ENCODE assay signal across 11 cellular contexts in genomic region chr19:6058411-6059201, GRCh38. TPM values are rescaled to one million over a fixed set of nuclear protein-coding genes. Genes with fewer than 3 reads are reported as not detected.
DNase-seq lines count a peak whose midpoint lies in the region; ATAC-seq, FAIRE-seq and TF ChIP-seq lines count a peak whose summit lies in the region.
"Had no signal": no experiment of that assay in that cellular context is flagged by ENCODE, and none has a peak within 500 bp of the region (broad histone marks: within the 10 kb centered on the region; RNA-seq: fewer than 3 reads in every experiment).

No MANE protein-coding gene starts in this region.

- DNase-seq in Caco-2 (no peak), K562 (ENCODE audit: extremely low read depth in 1 of 4, low spot score in 3 of 4) (no peak), mesenteric fat pad (ENCODE audit: low spot score) (no peak), DMS53 treated with DMSO at 0.1 percent for 48 hours (lab: John Stamatoyannopoulos, UW; ENCODE audit: unreplicated experiment) (no peak)
- no peak for DNase-seq in activated CD4-positive, alpha-beta T cell treated with anti-CD3 and anti-CD28 coated beads for 48 hours
- DNase-seq: naive B cell, NCI-H146 had no signal

- no peaks in the 10 kb centered on the region for H3K36me3 ChIP-seq in Caco-2 (ENCODE audit: control insufficient read depth, insufficient read depth, low read length)
- peaks cover 4% of the 10 kb centered on the region; the same call in 1 of the 3 replicates for H3K36me3 ChIP-seq in K562 (ENCODE audit: control insufficient read depth, insufficient read depth, low read length)
- H3K36me3 ChIP-seq: BLaER1 had no signal

- H3K4me1 ChIP-seq in Caco-2 (peaks cover 33% of the 10 kb centered on the region), K562 (replicated peaks in 1 of 2; ENCODE audit: control insufficient read depth in 2 of 2, insufficient read depth in 2 of 2, low read length in 2 of 2) (peaks cover 50 to 56% of the 10 kb centered on the region in 2 experiments)

- POLR2A ChIA-PET in Caco-2 (lab: Charles Lee) (no interaction called here), K562 (lab: Yijun Ruan, JAX) (interaction anchor here (0.7 kb wide), 1 partner anchor 11 kb away, joined by 3 read pairs; no protein-coding TSS in a partner anchor)

- intact Hi-C loops in Caco-2 (cut with micrococcal nuclease; ENCODE audit: unreplicated experiment), result loop anchor here (5.0 kb wide), 1 partner anchor 54 kb away; the partner anchor contains the start of gene RFX2
- intact Hi-C loops in K562 (cut with micrococcal nuclease), result no loop called here

- H3K4me2 ChIP-seq in K562 (ENCODE audit: insufficient read depth, low read length), result no peak overlapping the region
- H3K4me2 ChIP-seq: BLaER1 had no signal

- H2AFZ ChIP-seq in K562 (ENCODE audit: low read depth, low read length), result no peak overlapping the region

- H3K27ac ChIP-seq in K562 (ENCODE audit: extremely low read depth, low read depth, low read length) (no peak overlapping the region), layer of hippocampus (ENCODE audit: low read depth, low read length) (peak overlapping the region; percentile 81), skin epidermis (peak overlapping the region in 19 of 21 experiments; percentile 16 to 97 (median 91))
- H3K27ac ChIP-seq: BLaER1 had no signal

- CTCF ChIA-PET in Caco-2 (lab: Charles Lee), result no interaction called here
- CTCF ChIA-PET in K562 (lab: Yijun Ruan, JAX; ENCODE audit: low intra/inter-chr PET ratio), result no interaction called here

- ATAC-seq in K562, result no peak
- ATAC-seq in GM19455 (IDR thresholded peaks at IDR 0.05; ENCODE audit: unreplicated experiment), result no peak

- H3K9me3 ChIP-seq in Caco-2 (peaks cover 9% of the 10 kb centered on the region; the same call in 1 of the 2 replicates), K562 (replicated peaks; ENCODE audit: control insufficient read depth, insufficient read depth, low read depth, low read length) (no peaks in the 10 kb centered on the region)
- H3K9me3 ChIP-seq: BLaER1 had no signal

- no TSS peak for BruUV-seq in Caco-2 (replicated peaks; lab: Mats Ljungman, UMichigan)
- BruUV-seq in K562 (replicated peaks; lab: Mats Ljungman, UMichigan), result no TSS peak

- H3K36me3 Mint-ChIP-seq in Caco-2 (ENCODE audit: insufficient read depth, unreplicated experiment), result no peaks in the 10 kb centered on the region
- H3K36me3 Mint-ChIP-seq: naive B cell had no signal

- H3K4me3 ChIP-seq in Caco-2 (ENCODE audit: low read depth, low read length) (no peak overlapping the region), K562 (no peak overlapping the region), skin epidermis (no peak overlapping the region)
- H3K4me3 ChIP-seq: BLaER1 had no signal

- H3K4me3 Mint-ChIP-seq in Caco-2 (ENCODE audit: unreplicated experiment), result no peak overlapping the region
- H3K4me3 Mint-ChIP-seq: naive B cell had no signal

- in situ Hi-C loops in K562 (cut with MboI), result loop anchor here (5.0 kb wide), 1 partner anchor 64 kb away; no protein-coding TSS in a partner anchor

- H3K9ac ChIP-seq in K562 (ENCODE audit: insufficient read depth in 1 of 2, low read depth in 2 of 2, low read length in 2 of 2), result peak overlapping the region in 1 of 2 experiments; percentile 67; a peak in 1 of 4 replicates
- H3K9ac ChIP-seq: BLaER1 had no signal

- no peaks in the 10 kb centered on the region for H3K9me1 ChIP-seq in K562 (ENCODE audit: control insufficient read depth, insufficient read depth, low read length)

- no peaks in the 10 kb centered on the region for H3K9me3 Mint-ChIP-seq in Caco-2 (ENCODE audit: unreplicated experiment)
- H3K9me3 Mint-ChIP-seq: naive B cell had no signal

- H3K4me1 Mint-ChIP-seq in Caco-2 (ENCODE audit: low read depth, unreplicated experiment), result peaks cover 31% of the 10 kb centered on the region

- TF ChIP-seq POLR2A in K562 (conservative IDR thresholded peaks at IDR 0.05), result no peak

- H3K27me3 ChIP-seq in Caco-2 (replicated peaks; ENCODE audit: control insufficient read depth, insufficient read depth, low read length), result no peaks in the 10 kb centered on the region
- no peaks in the 10 kb centered on the region for H3K27me3 ChIP-seq in K562 (ENCODE audit: control insufficient read depth in 2 of 2, insufficient read depth in 2 of 2, low read length in 2 of 2)
- no peaks in the 10 kb centered on the region for H3K27me3 ChIP-seq in layer of hippocampus (ENCODE audit: control insufficient read depth, insufficient read depth, low read length)
- H3K27me3 ChIP-seq: BLaER1 had no signal

- no peaks in the 10 kb centered on the region for H3K27me3 Mint-ChIP-seq in Caco-2 (ENCODE audit: insufficient read depth, unreplicated experiment)

- no peaks in the 10 kb centered on the region for H4K20me1 ChIP-seq in K562 (replicated peaks; ENCODE audit: control insufficient read depth, insufficient read depth, low read length)
- H4K20me1 ChIP-seq: BLaER1 had no signal

- TF ChIP-seq CTCF in Caco-2 (IDR thresholded peaks at IDR 0.05; ENCODE audit: insufficient read depth in 1 of 2, low read depth in 1 of 2, low read length in 1 of 2, severe bottlenecking in 1 of 2, unreplicated experiment in 1 of 2) (no peak), K562 (IDR thresholded peaks at IDR 0.05 in 2 of 3, conservative IDR thresholded peaks at IDR 0.05 in 1 of 3; ENCODE audit: insufficient read depth in 2 of 3, low read depth in 1 of 3, low read length in 3 of 3) (no peak)

- H3K27ac Mint-ChIP-seq in Caco-2 (ENCODE audit: unreplicated experiment), result peak overlapping the region; percentile 45
- H3K27ac Mint-ChIP-seq: naive B cell had no signal

- 78% methylated on average over 16 of the region's 17 CpGs for WGBS in K562 (ENCODE audit: insufficient coverage, low coverage, missing lambda C conversion rate)

- no peak for TF ChIP-seq EP300 in K562 (IDR thresholded peaks at IDR 0.05; ENCODE audit: low read length)

- no peak for FAIRE-seq in K562 (lab: Jason Lieb, UNC)

- peaks cover 42% of the 10 kb centered on the region for H3K79me2 ChIP-seq in K562 (ENCODE audit: control insufficient read depth, insufficient read depth, low read length)

- no peak for TF ChIP-seq RAD21 in K562 (CRISPR knock-in tag; conservative IDR thresholded peaks at IDR 0.05 in 1 of 2, IDR thresholded peaks at IDR 0.05 in 1 of 2)

TF ChIP-seq in K562, 482 proteins besides CTCF, POLR2A, EP300 and RAD21 (continues in another document):
- TF ChIP-seq CXXC5 (CRISPR knock-in tag; IDR thresholded peaks at IDR 0.05) (no peak), FIP1L1 (IDR thresholded peaks at IDR 0.05; ENCODE audit: low read depth, low read length, poor library complexity, severe bottlenecking) (no peak), ZBTB43 (CRISPR knock-in tag; IDR thresholded peaks at IDR 0.05) (no peak), ZNF395 (CRISPR knock-in tag; IDR thresholded peaks at IDR 0.05) (no peak)

RNA-seq across cellular contexts. Expression of gene RFX2, which starts 51.7 kb away (rescaled TPM):
- 9.3 and 10.2 TPM in 2 replicates for total RNA-seq in Caco-2 (2022)
- total RNA-seq in K562 (2011; cell fraction: chromatin; rRNA removed; ENCODE audit: low replicate concordance), result 29.2 and 31.8 TPM in 2 replicates
- 18.3 and 22.4 TPM in 2 replicates for total RNA-seq in K562 (2011; cell fraction: nucleolus; rRNA removed)
- total RNA-seq in K562 (2011; cell fraction: nucleoplasm; rRNA removed), result 18.6 and 20.1 TPM in 2 replicates
- 18.7 and 24.0 TPM in 2 replicates for total RNA-seq in K562 (2014; rRNA removed)
- total RNA-seq in K562 (2014; rRNA removed; fragmentation: Illumina TruSeq; extraction: Trizol), result 4.4 and 5.3 TPM in 2 replicates
- 7.4 and 7.6 TPM in 2 replicates for total RNA-seq in K562 (2015; rRNA removed; fragmentation: Illumina TruSeq; extraction: Trizol)
- total RNA-seq in K562 (2021), result 18.3 and 18.9 TPM in 2 replicates
- 8.7 and 9.8 TPM in 2 replicates for polyA plus RNA-seq in K562 (2011; rRNA removed)
- polyA plus RNA-seq in K562 (2011; cell fraction: cytosol; rRNA removed), result 14.8 and 32.1 TPM in 2 replicates
- 20.8 and 44.3 TPM in 2 replicates for polyA plus RNA-seq in K562 (2011; cell fraction: nucleus; rRNA removed)
- polyA plus RNA-seq in K562 (2012), result 10.9 and 12.9 TPM in 2 replicates
- 9.4 and 11.3 TPM in 2 replicates for polyA plus RNA-seq in K562 (2014; fragmentation: Illumina TruSeq; extraction: Trizol)
- polyA plus RNA-seq in K562 (2014; fragmentation: Nextera tagmentation; extraction: Ambion mirVana), result 1 to 10 TPM; 3.6 to 4.4 TPM
- polyA plus RNA-seq in K562 (2014; rRNA removed), result 11.1 and 11.4 TPM in 2 replicates
- polyA minus RNA-seq in K562 (2011; rRNA and poly(A)+ RNA removed), result 8.9 and 11.7 TPM in 2 replicates
- 10.7 and 12.8 TPM in 2 replicates for polyA minus RNA-seq in K562 (2011; cell fraction: cytosol; rRNA and poly(A)+ RNA removed)
- 9.2 and 11.2 TPM in 2 replicates for polyA minus RNA-seq in K562 (2011; cell fraction: nucleus; rRNA and poly(A)+ RNA removed)
- 27.9 TPM for total RNA-seq in mesenteric fat pad
